ENCODE assay signal across 8 cellular contexts in genomic region chr16:29805232-29806095, GRCh38. TPM values are rescaled to one million over a fixed set of nuclear protein-coding genes. Genes with fewer than 3 reads are reported as not detected.
DNase-seq lines count a peak whose midpoint lies in the region; ATAC-seq lines count a peak whose summit lies in the region.

No MANE protein-coding gene starts in this region.

- DNase-seq in C1 segment of cervical spinal cord (lab: John Stamatoyannopoulos, UW): peak; percentile 94 to 99 (median 96)
- DNase-seq in NCI-H69 (lab: John Stamatoyannopoulos, UW): peak; percentile 100
- DNase-seq in activated CD4-positive, alpha-beta T cell treated with anti-CD3 and anti-CD28 coated beads, Interleukin-2, amount 50 U/mL, for 24 hours (ENCODE audit: low read depth in 1 of 2, low spot score in 1 of 2): peak; percentile 93 to 96
- peak; percentile 96 for DNase-seq in dedifferentiated amniotic fluid mesenchymal stem cell (ENCODE audit: extremely low spot score)
- peak; percentile 99 for DNase-seq in left lobe of liver (ENCODE audit: low spot score)
- DNase-seq in stimulated activated CD4-positive, alpha-beta T cell treated with anti-CD3 and anti-CD28 coated beads, Interleukin-1b, Interleukin-23, amount 100 ng/mL, for 48 hours: peak; percentile 98

- ATAC-seq in GM19328 (IDR thresholded peaks at IDR 0.05; ENCODE audit: unreplicated experiment): peak; percentile 52
- ATAC-seq in HG03460 (IDR thresholded peaks at IDR 0.05; ENCODE audit: unreplicated experiment): peak; percentile 47
- peak; percentile 83 for ATAC-seq in left lobe of liver

RNA-seq across cellular contexts. Expression of gene MAZ, which starts 0.9 kb away (rescaled TPM):
- total RNA-seq in left lobe of liver: 101 TPM

RNA-seq across cellular contexts. Expression of gene PRRT2, which starts 6.5 kb away (rescaled TPM):
- total RNA-seq in left lobe of liver: 0.33 TPM

RNA-seq across cellular contexts. Expression of gene PAGR1, which starts 10.5 kb away (rescaled TPM):
- total RNA-seq in left lobe of liver: 11.9 TPM

RNA-seq across cellular contexts. Expression of gene MVP, which starts 14.8 kb away (rescaled TPM):
- total RNA-seq in left lobe of liver: 44.4 TPM

RNA-seq across cellular contexts. Expression of gene KIF22, which starts 14.9 kb away (rescaled TPM):
- total RNA-seq in left lobe of liver: 27.2 TPM

Comparison
In these comparisons a context has a peak if more than half of its experiments do, and no peak if none do; other contexts are left out.
1. Peak in every context shown above with its lines: DNase-seq and ATAC-seq.